8 cellular contexts compared by ENCODE assay signal in genomic region chr11:61028135-61028729, GRCh38. TPM values are rescaled to one million over a fixed set of nuclear protein-coding genes. Genes with fewer than 3 reads are reported as not detected.
A peak's percentile ranks its signal among the peaks of the same experiment; 100 is the strongest.
DNase-seq lines count a peak whose midpoint lies in the region; ATAC-seq and TF ChIP-seq lines count a peak whose summit lies in the region.

No MANE protein-coding gene starts in this region.

- H3K4me1 Mint-ChIP-seq in T-helper 17 cell (peaks cover 67% of the 10 kb centered on the region), osteocyte (ENCODE audit: unreplicated experiment) (peaks cover 5% of the 10 kb centered on the region)

- peak; percentile 87 for ATAC-seq in GM18858 (IDR thresholded peaks at IDR 0.05; ENCODE audit: unreplicated experiment)
- ATAC-seq in HG03039 (IDR thresholded peaks at IDR 0.05; ENCODE audit: unreplicated experiment) = peak; percentile 78
- no peak for ATAC-seq in T-helper 17 cell

- TF ChIP-seq CTCF in osteocyte (IDR thresholded peaks at IDR 0.05) = no peak

- H3K4me3 Mint-ChIP-seq in T-helper 17 cell (peak overlapping the region; percentile 96), osteocyte (ENCODE audit: unreplicated experiment) (no peak overlapping the region)

- no peaks in the 10 kb centered on the region for H3K9me3 ChIP-seq in T-helper 17 cell (ENCODE audit: control insufficient read depth, low read length, poor library complexity, severe bottlenecking)

- H3K36me3 Mint-ChIP-seq in T-helper 17 cell (ENCODE audit: low read depth) (peaks cover 2% of the 10 kb centered on the region), osteocyte (ENCODE audit: unreplicated experiment) (no peaks in the 10 kb centered on the region)

- peak overlapping the region; percentile 99 for H3K27ac Mint-ChIP-seq in T-helper 17 cell
- no peak overlapping the region for H3K27ac Mint-ChIP-seq in osteocyte (ENCODE audit: unreplicated experiment)

- H3K9me3 Mint-ChIP-seq in osteocyte (ENCODE audit: unreplicated experiment) = no peaks in the 10 kb centered on the region

- DNase-seq in T-helper 17 cell (peak in 1 of 3 donors; percentile 43), superior temporal gyrus (ENCODE audit: extremely low spot score) (no peak), T1000 (lab: John Stamatoyannopoulos, UW) (no peak), osteocyte (ENCODE audit: extremely low spot score, unreplicated experiment) (no peak), SIG-M5 (lab: John Stamatoyannopoulos, UW) (no peak)
- peak; percentile 45 for DNase-seq in effector CD8-positive, alpha-beta T cell (lab: John Stamatoyannopoulos, UW)

- H3K27me3 Mint-ChIP-seq in T-helper 17 cell = no peaks in the 10 kb centered on the region
- peaks cover 33% of the 10 kb centered on the region for H3K27me3 Mint-ChIP-seq in osteocyte (ENCODE audit: unreplicated experiment)

RNA-seq across cellular contexts. Expression of gene CD6, which starts 56.8 kb away (rescaled TPM):
- total RNA-seq in T-helper 17 cell = 100 to 1,000 TPM; 533 to 568 TPM
- total RNA-seq in osteocyte = not detected in 2 replicates

Comparison
In these comparisons a context has a peak if more than half of its experiments do, and no peak if none do; other contexts are left out.
1. RNA of gene CD6, which starts 56.8 kb away (total RNA-seq): 533 to 568 TPM in T-helper 17 cell; not detected in osteocyte; every median in the first group is over 100 times any median in the second.